ENCODE assay signal across 8 cellular contexts in the genomic region with DNA sequence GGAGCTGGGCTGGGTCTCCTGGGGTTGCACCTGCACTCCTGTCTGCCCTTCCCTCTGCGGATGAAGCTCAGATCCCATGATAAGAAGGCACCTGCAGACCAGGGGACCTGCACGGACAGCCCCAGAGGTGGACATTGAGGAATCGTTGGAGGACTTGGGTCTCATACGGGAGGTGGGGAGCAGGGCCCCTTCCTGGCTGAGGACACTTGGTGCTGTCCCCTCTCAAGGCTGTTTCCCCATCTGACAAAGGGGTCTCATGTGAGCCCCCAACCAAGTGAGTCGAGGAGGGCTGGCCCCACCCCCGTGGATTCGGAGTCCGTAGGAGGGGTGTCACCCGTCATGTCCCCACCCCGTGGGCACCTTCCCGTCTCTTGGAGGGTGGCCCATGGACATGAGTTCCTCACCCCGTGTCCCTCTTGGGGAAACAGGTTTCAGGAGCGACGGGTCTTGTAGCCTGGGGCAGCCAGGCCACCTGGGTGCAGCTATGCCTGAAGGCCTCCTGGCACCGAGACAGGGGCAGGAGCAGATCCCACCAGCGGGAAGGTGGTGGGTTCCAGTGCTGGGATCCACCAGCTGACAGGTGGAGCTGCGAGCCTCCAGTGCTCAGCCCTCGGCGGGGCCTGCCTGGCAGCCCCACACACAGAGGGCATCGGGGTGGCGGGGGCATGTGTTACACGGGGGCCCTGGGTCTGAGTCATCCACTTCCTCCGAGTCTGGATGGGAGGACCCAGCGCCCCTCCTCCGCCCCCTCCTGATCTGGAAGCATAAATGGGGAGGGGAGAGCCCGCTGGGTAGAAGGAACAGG. TPM values are rescaled to one million over a fixed set of nuclear protein-coding genes. Genes with fewer than 3 reads are reported as not detected.
"Had no signal": no experiment of that assay in that cellular context is flagged by ENCODE, and none has a peak within 500 bp of the region (broad histone marks: within the 10 kb centered on the region; RNA-seq: fewer than 3 reads in every experiment).

A gene (plus strand): TSS at position 794 of the 805 bp plus-strand sequence. CDS start 212 bp downstream, outside the sequence.

RNA-seq across cellular contexts. Expression of the gene that starts here (rescaled TPM):
- total RNA-seq: activated B cell treated with CpG ODN at 0.5 μM for 24 hours; activated CD4-positive, alpha-beta memory T cell treated with anti-CD3 and anti-CD28 coated beads for 36 hours; activated T-helper 1 cell treated with anti-CD3 and anti-CD28 coated beads, Interleukin-12 subunit alpha, Interleukin-12 subunit beta, Interleukin-2, Interleukin-4 antibody, amounts not matched to agents 30 ng/mL and 10 ng/mL and 1 ng/mL, durations not matched to agents 14 hours and 24 hours and 36 hours; LHCN-M2; PC-3; SJSA1; T-helper 17 cell had no signal
- polyA plus RNA-seq: SK-N-SH had no signal
